Comparison of ENCODE assay signal across 8 cellular contexts in genomic region chr6:28354688-28355554, GRCh38. TPM values are rescaled to one million over a fixed set of nuclear protein-coding genes. Genes with fewer than 3 reads are reported as not detected.
DNase-seq lines count a peak whose midpoint lies in the region; ATAC-seq, FAIRE-seq and TF ChIP-seq lines count a peak whose summit lies in the region.

No MANE protein-coding gene starts in this region.

- no peak overlapping the region for H4K91ac ChIP-seq in trophoblast cell (ENCODE audit: low read depth, low read length)

- H4K20me1 ChIP-seq in OCI-LY1 (ENCODE audit: insufficient read depth, low read length) = no peaks in the 10 kb centered on the region
- H4K20me1 ChIP-seq in endothelial cell of umbilical vein (replicated peaks; ENCODE audit: control insufficient read depth, extremely low read depth, insufficient read depth, low read length) = no peaks in the 10 kb centered on the region

- H3F3A ChIP-seq in OCI-LY1 (ENCODE audit: insufficient read depth, low read length) = no peaks in the 10 kb centered on the region

- H3K4me3 ChIP-seq in OCI-LY1 (ENCODE audit: low read depth, low read length, poor library complexity, severe bottlenecking) = no peak overlapping the region
- no peak overlapping the region for H3K4me3 ChIP-seq in endothelial cell of umbilical vein (replicated peaks in 1 of 3; ENCODE audit: insufficient read depth in 1 of 3, low read depth in 1 of 3, low read length in 3 of 3)
- no peak overlapping the region for H3K4me3 ChIP-seq in trophoblast cell (ENCODE audit: low read depth, low read length)

- peaks cover 4% of the 10 kb centered on the region for H3K79me1 ChIP-seq in trophoblast cell (ENCODE audit: low read length)

- H2BK120ac ChIP-seq in trophoblast cell (ENCODE audit: insufficient read depth, low read length, poor library complexity) = no peak overlapping the region

- ATAC-seq in GM19351 (IDR thresholded peaks at IDR 0.05; ENCODE audit: unreplicated experiment) (no peak), HG03565 (IDR thresholded peaks at IDR 0.05; ENCODE audit: unreplicated experiment) (no peak)

- no peak overlapping the region for H3K4ac ChIP-seq in trophoblast cell (ENCODE audit: low read depth, low read length)

- H3K79me2 ChIP-seq in OCI-LY1 (ENCODE audit: insufficient read depth, low read length) (peaks cover 16% of the 10 kb centered on the region), endothelial cell of umbilical vein (ENCODE audit: control insufficient read depth, insufficient read depth, low read length) (peaks cover 26% of the 10 kb centered on the region), trophoblast cell (ENCODE audit: control insufficient read depth, insufficient read depth, low read length, poor library complexity) (peaks cover 3% of the 10 kb centered on the region)

- no peak overlapping the region for H2BK12ac ChIP-seq in trophoblast cell (ENCODE audit: low read length)

- no peak overlapping the region for H4K8ac ChIP-seq in trophoblast cell (ENCODE audit: low read depth, low read length)

- no peak overlapping the region; the same call in 1 of the 2 replicates for H3K9ac ChIP-seq in OCI-LY1 (ENCODE audit: low read length)
- peak overlapping the region; percentile 5 for H3K9ac ChIP-seq in endothelial cell of umbilical vein (replicated peaks; ENCODE audit: extremely low read depth, insufficient read depth, low read length)
- no peak overlapping the region for H3K9ac ChIP-seq in trophoblast cell (ENCODE audit: low read length)

- no peak overlapping the region for H2AFZ ChIP-seq in OCI-LY1 (ENCODE audit: low read length)
- H2AFZ ChIP-seq in endothelial cell of umbilical vein (ENCODE audit: low read depth, low read length) = no peak overlapping the region
- no peak overlapping the region for H2AFZ ChIP-seq in trophoblast cell (ENCODE audit: insufficient read depth, low read length, poor library complexity)

- H3K14ac ChIP-seq in trophoblast cell (ENCODE audit: low read length) = no peak overlapping the region

- POLR2A ChIA-PET in endothelial cell of umbilical vein (lab: Charles Lee) = interaction anchor here (1.0 to 1.7 kb wide), 4 partner anchors 20 to 489 kb away, joined by 3 to 15 read pairs (median 7); partner anchors contain the start of genes PGBD1, ZKSCAN8 and ZSCAN31

- H3K27me3 ChIP-seq in OCI-LY1 (ENCODE audit: insufficient read depth, low read length) (no peaks in the 10 kb centered on the region), endothelial cell of umbilical vein (ENCODE audit: control insufficient read depth in 2 of 2, insufficient read depth in 2 of 2, low read length in 2 of 2) (no peaks in the 10 kb centered on the region), trophoblast cell (ENCODE audit: insufficient read depth, low read length) (no peaks in the 10 kb centered on the region)

- intact Hi-C loops in endothelial cell of umbilical vein (cut with micrococcal nuclease) = loop anchor here (5.0 kb wide), 1 partner anchor 143 kb away; no protein-coding TSS in a partner anchor

- TF ChIP-seq CTCF in C4-2B (conservative IDR thresholded peaks at IDR 0.05) (no peak), OCI-LY1 (IDR thresholded peaks at IDR 0.05; ENCODE audit: low read length) (no peak), endothelial cell of umbilical vein (IDR thresholded peaks at IDR 0.05; ENCODE audit: extremely low read depth in 1 of 2, insufficient read depth in 1 of 2, low read depth in 1 of 2, low read length in 2 of 2) (no peak), GM13976 (IDR thresholded peaks at IDR 0.05; ENCODE audit: borderline replicate concordance, control extremely low read depth, extremely low read depth, insufficient read depth, missing control alignments) (no peak)

- dilution Hi-C loops in endothelial cell of umbilical vein (cut with MboI; ENCODE audit: extremely low pct_ligation_motif_present, low sequenced_read_pairs) = no loop called here

- in situ Hi-C loops in GM13976 (cut with MboI; ENCODE audit: low sequenced_read_pairs, unreplicated experiment) = loop anchor here (10.0 kb wide), 2 partner anchors 220 to 460 kb away; a partner anchor contains a TSS

- no peak overlapping the region for H2AK5ac ChIP-seq in trophoblast cell (ENCODE audit: low read length)

- no peak for FAIRE-seq in endothelial cell of umbilical vein (lab: Jason Lieb, UNC)

- H3K18ac ChIP-seq in trophoblast cell (ENCODE audit: low read length) = no peak overlapping the region

- no CpG with 5 or more reads among the region's 10 CpGs for WGBS in trophoblast cell (ENCODE audit: extremely low coverage, insufficient coverage, insufficient read length)

- no peak for TF ChIP-seq POLR2A in endothelial cell of umbilical vein (IDR thresholded peaks at IDR 0.05; ENCODE audit: low read depth, low read length)

- H3K4me1 ChIP-seq in OCI-LY1 (ENCODE audit: insufficient read depth, low read length, severe bottlenecking) (peaks cover 26% of the 10 kb centered on the region), endothelial cell of umbilical vein (ENCODE audit: control insufficient read depth, extremely low read depth, insufficient read depth, low read length) (peaks cover 40% of the 10 kb centered on the region), trophoblast cell (ENCODE audit: control insufficient read depth in 1 of 2, insufficient read depth in 2 of 2, low read length in 2 of 2) (peaks cover 0 to 6% of the 10 kb centered on the region in 2 experiments)

- H3K9me3 ChIP-seq in OCI-LY1 (ENCODE audit: low read length) (peaks cover 8% of the 10 kb centered on the region; the same call in 1 of the 2 replicates), endothelial cell of umbilical vein (replicated peaks; ENCODE audit: control insufficient read depth, insufficient read depth, low read length) (no peaks in the 10 kb centered on the region), trophoblast cell (ENCODE audit: insufficient read depth, low read depth, low read length) (peaks cover 6% of the 10 kb centered on the region)

- H3K27ac ChIP-seq in C4-2B (peak overlapping the region; percentile 59), OCI-LY1 (ENCODE audit: low read depth, low read length, poor library complexity, severe bottlenecking) (no peak overlapping the region), endothelial cell of umbilical vein (ENCODE audit: insufficient read depth, low read depth, low read length) (peak overlapping the region; percentile 60), trophoblast cell (ENCODE audit: low read depth, low read length) (no peak overlapping the region)

- no peaks in the 10 kb centered on the region for H3K9me1 ChIP-seq in endothelial cell of umbilical vein (replicated peaks; ENCODE audit: control insufficient read depth, extremely low read depth, insufficient read depth, low read length)

- H3K36me3 ChIP-seq in OCI-LY1 (ENCODE audit: insufficient read depth, low read length) (peaks cover 20% of the 10 kb centered on the region), endothelial cell of umbilical vein (ENCODE audit: control insufficient read depth in 2 of 2, extremely low read depth in 1 of 2, insufficient read depth in 2 of 2, low read length in 2 of 2) (no peaks in the 10 kb centered on the region), trophoblast cell (ENCODE audit: control insufficient read depth in 1 of 2, insufficient read depth in 2 of 2, low read length in 2 of 2) (peaks cover 0 to 7% of the 10 kb centered on the region in 2 experiments)

- no TSS peak for BruUV-seq in endothelial cell of umbilical vein (replicated peaks; lab: Mats Ljungman, UMichigan)

- H3K9me2 ChIP-seq in OCI-LY1 (ENCODE audit: low read depth, low read length) = no peaks in the 10 kb centered on the region

- no peak overlapping the region for H4K12ac ChIP-seq in trophoblast cell (ENCODE audit: low read depth, low read length)

- H2BK5ac ChIP-seq in trophoblast cell (ENCODE audit: low read depth, low read length, poor library complexity) = no peak overlapping the region

- CTCF ChIA-PET in endothelial cell of umbilical vein (lab: Charles Lee) = interaction anchor here (0.9 to 3.0 kb wide), 24 partner anchors 17 to 1295 kb away, joined by 3 to 59 read pairs (median 8); partner anchors contain the start of genes PGBD1, ZKSCAN4, ZKSCAN8 and ZSCAN16

- DNase-seq in endothelial cell of umbilical vein (ENCODE audit: low read depth, low spot score) (no peak), trophoblast cell (no peak), GM13976 (ENCODE audit: low spot score) (no peak), NCI-H446 (lab: John Stamatoyannopoulos, UW) (no peak)

- H3K23ac ChIP-seq in trophoblast cell (ENCODE audit: low read length) = peak overlapping the region; percentile 88

- peak overlapping the region; percentile 86; the same call in 1 of the 2 replicates for H3K4me2 ChIP-seq in OCI-LY1 (ENCODE audit: low read length)
- peak overlapping the region; percentile 80 for H3K4me2 ChIP-seq in endothelial cell of umbilical vein (ENCODE audit: insufficient read depth, low read length)
- no peak overlapping the region for H3K4me2 ChIP-seq in trophoblast cell (ENCODE audit: low read length)

RNA-seq across cellular contexts. Expression of gene ZKSCAN3, which starts 5.2 kb away (rescaled TPM):
- 4.9 and 6.9 TPM in 2 replicates for total RNA-seq in endothelial cell of umbilical vein
- polyA plus RNA-seq in endothelial cell of umbilical vein = 2.5 and 2.7 TPM in 2 replicates
- polyA plus RNA-seq in endothelial cell of umbilical vein (2011; cell fraction: cytosol; rRNA removed) = 2.2 and 2.5 TPM in 2 replicates
- 4.1 and 4.6 TPM in 2 replicates for polyA plus RNA-seq in endothelial cell of umbilical vein (2011; cell fraction: nucleus; rRNA removed)
- polyA plus RNA-seq in endothelial cell of umbilical vein (2012) = 2.2 and 2.6 TPM in 2 replicates
- polyA minus RNA-seq in endothelial cell of umbilical vein = 3.4 and 3.5 TPM in 2 replicates
- polyA minus RNA-seq in endothelial cell of umbilical vein (2011; cell fraction: cytosol; rRNA and poly(A)+ RNA removed) = 0.82 TPM
- polyA minus RNA-seq in endothelial cell of umbilical vein (2011; cell fraction: nucleus; rRNA and poly(A)+ RNA removed) = 2.2 and 2.8 TPM in 2 replicates
- polyA plus RNA-seq in trophoblast cell (2013) = 3.1 and 3.3 TPM in 2 replicates

RNA-seq across cellular contexts. Expression of gene ZSCAN31, which starts 19.0 kb away (rescaled TPM):
- 19.5 and 23.0 TPM in 2 replicates for total RNA-seq in endothelial cell of umbilical vein
- 11.0 and 12.9 TPM in 2 replicates for polyA plus RNA-seq in endothelial cell of umbilical vein
- 19.9 and 24.1 TPM in 2 replicates for polyA plus RNA-seq in endothelial cell of umbilical vein (2011; cell fraction: cytosol; rRNA removed)
- 45.5 and 49.6 TPM in 2 replicates for polyA plus RNA-seq in endothelial cell of umbilical vein (2011; cell fraction: nucleus; rRNA removed)
- polyA plus RNA-seq in endothelial cell of umbilical vein (2012) = 18.0 and 26.7 TPM in 2 replicates
- polyA minus RNA-seq in endothelial cell of umbilical vein = 22.5 and 27.7 TPM in 2 replicates
- polyA minus RNA-seq in endothelial cell of umbilical vein (2011; cell fraction: cytosol; rRNA and poly(A)+ RNA removed) = 6.3 TPM
- 14.4 and 18.7 TPM in 2 replicates for polyA minus RNA-seq in endothelial cell of umbilical vein (2011; cell fraction: nucleus; rRNA and poly(A)+ RNA removed)
- 2.0 TPM in 2 replicates for polyA plus RNA-seq in trophoblast cell (2013)

RNA-seq across cellular contexts. Expression of gene ZSCAN12, which starts 44.6 kb away (rescaled TPM):
- total RNA-seq in endothelial cell of umbilical vein = 4.2 and 4.4 TPM in 2 replicates
- 1.1 and 1.3 TPM in 2 replicates for polyA plus RNA-seq in endothelial cell of umbilical vein
- polyA plus RNA-seq in endothelial cell of umbilical vein (2011; cell fraction: cytosol; rRNA removed) = 1.3 and 1.4 TPM in 2 replicates
- 3.3 and 4.0 TPM in 2 replicates for polyA plus RNA-seq in endothelial cell of umbilical vein (2011; cell fraction: nucleus; rRNA removed)
- 1.5 and 1.6 TPM in 2 replicates for polyA plus RNA-seq in endothelial cell of umbilical vein (2012)
- polyA minus RNA-seq in endothelial cell of umbilical vein = 3.0 and 3.3 TPM in 2 replicates
- polyA minus RNA-seq in endothelial cell of umbilical vein (2011; cell fraction: cytosol; rRNA and poly(A)+ RNA removed) = 3.3 TPM
- 3.6 and 5.3 TPM in 2 replicates for polyA minus RNA-seq in endothelial cell of umbilical vein (2011; cell fraction: nucleus; rRNA and poly(A)+ RNA removed)
- polyA plus RNA-seq in trophoblast cell (2013) = 2.6 and 3.0 TPM in 2 replicates

Comparison
In these comparisons a context has a peak if more than half of its experiments do, and no peak if none do; other contexts are left out.
1. H3K27ac ChIP-seq: peak in C4-2B (single experiment) and endothelial cell of umbilical vein (single experiment); none in OCI-LY1 (single experiment) and trophoblast cell (single experiment).